In the genomic region with DNA sequence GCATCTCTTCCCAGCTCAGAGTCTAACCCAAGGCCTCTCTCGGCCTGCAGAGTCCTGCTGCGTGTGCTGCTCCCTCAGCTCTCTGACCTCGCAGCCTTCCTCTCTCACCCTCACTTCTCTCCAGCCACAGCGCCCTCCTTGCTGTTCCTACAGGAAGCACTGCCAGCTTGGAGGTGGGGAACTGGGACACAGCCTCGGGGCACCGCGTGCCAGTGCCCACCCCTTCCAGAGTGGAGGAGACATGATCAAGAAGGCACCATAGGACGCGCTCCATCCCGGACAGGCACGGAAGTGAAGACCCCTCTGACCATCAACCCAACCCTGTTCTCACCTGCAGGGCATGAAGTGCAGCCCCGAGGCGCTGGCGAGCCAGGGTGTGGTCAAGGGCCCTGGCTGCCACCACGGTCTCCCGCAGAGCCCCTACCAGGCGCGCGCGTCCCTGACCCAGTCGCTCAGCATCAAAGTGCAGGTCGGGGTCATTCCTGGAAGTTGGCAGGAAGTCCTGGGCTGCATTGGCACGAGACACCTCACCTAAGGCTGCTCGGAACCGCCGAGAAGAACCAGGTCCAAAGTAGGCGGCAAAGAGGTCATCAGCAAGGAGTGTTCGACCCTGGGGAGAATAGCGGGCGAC, we compare ENCODE assay signal across 1 cellular context.
A peak's percentile ranks its signal among the peaks of the same experiment; 100 is the strongest.
TF ChIP-seq lines count a peak whose summit lies in the region.

No MANE protein-coding gene starts in this region.

TF ChIP-seq in HepG2, 621 proteins besides CTCF, POLR2A, EP300 and RAD21 (continued from another document and continues in another):
- TF ChIP-seq, protein P1, sequence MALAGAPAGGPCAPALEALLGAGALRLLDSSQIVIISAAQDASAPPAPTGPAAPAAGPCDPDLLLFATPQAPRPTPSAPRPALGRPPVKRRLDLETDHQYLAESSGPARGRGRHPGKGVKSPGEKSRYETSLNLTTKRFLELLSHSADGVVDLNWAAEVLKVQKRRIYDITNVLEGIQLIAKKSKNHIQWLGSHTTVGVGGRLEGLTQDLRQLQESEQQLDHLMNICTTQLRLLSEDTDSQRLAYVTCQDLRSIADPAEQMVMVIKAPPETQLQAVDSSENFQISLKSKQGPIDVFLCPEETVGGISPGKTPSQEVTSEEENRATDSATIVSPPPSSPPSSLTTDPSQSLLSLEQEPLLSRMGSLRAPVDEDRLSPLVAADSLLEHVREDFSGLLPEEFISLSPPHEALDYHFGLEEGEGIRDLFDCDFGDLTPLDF (CRISPR knock-in tag; IDR thresholded peaks at IDR 0.05): no peak
- TF ChIP-seq ZNF83 (CRISPR knock-in tag; IDR thresholded peaks at IDR 0.05; ENCODE audit: borderline replicate concordance): no peak
- no peak for TF ChIP-seq ZBTB42 (CRISPR knock-in tag; IDR thresholded peaks at IDR 0.05)
- TF ChIP-seq ZNF34 (CRISPR knock-in tag; IDR thresholded peaks at IDR 0.05; ENCODE audit: borderline replicate concordance): no peak
- no peak for TF ChIP-seq ZNF33B (CRISPR knock-in tag; IDR thresholded peaks at IDR 0.05)
- TF ChIP-seq ZNF556 (CRISPR knock-in tag; IDR thresholded peaks at IDR 0.05; ENCODE audit: borderline replicate concordance): no peak
- TF ChIP-seq, protein P2, sequence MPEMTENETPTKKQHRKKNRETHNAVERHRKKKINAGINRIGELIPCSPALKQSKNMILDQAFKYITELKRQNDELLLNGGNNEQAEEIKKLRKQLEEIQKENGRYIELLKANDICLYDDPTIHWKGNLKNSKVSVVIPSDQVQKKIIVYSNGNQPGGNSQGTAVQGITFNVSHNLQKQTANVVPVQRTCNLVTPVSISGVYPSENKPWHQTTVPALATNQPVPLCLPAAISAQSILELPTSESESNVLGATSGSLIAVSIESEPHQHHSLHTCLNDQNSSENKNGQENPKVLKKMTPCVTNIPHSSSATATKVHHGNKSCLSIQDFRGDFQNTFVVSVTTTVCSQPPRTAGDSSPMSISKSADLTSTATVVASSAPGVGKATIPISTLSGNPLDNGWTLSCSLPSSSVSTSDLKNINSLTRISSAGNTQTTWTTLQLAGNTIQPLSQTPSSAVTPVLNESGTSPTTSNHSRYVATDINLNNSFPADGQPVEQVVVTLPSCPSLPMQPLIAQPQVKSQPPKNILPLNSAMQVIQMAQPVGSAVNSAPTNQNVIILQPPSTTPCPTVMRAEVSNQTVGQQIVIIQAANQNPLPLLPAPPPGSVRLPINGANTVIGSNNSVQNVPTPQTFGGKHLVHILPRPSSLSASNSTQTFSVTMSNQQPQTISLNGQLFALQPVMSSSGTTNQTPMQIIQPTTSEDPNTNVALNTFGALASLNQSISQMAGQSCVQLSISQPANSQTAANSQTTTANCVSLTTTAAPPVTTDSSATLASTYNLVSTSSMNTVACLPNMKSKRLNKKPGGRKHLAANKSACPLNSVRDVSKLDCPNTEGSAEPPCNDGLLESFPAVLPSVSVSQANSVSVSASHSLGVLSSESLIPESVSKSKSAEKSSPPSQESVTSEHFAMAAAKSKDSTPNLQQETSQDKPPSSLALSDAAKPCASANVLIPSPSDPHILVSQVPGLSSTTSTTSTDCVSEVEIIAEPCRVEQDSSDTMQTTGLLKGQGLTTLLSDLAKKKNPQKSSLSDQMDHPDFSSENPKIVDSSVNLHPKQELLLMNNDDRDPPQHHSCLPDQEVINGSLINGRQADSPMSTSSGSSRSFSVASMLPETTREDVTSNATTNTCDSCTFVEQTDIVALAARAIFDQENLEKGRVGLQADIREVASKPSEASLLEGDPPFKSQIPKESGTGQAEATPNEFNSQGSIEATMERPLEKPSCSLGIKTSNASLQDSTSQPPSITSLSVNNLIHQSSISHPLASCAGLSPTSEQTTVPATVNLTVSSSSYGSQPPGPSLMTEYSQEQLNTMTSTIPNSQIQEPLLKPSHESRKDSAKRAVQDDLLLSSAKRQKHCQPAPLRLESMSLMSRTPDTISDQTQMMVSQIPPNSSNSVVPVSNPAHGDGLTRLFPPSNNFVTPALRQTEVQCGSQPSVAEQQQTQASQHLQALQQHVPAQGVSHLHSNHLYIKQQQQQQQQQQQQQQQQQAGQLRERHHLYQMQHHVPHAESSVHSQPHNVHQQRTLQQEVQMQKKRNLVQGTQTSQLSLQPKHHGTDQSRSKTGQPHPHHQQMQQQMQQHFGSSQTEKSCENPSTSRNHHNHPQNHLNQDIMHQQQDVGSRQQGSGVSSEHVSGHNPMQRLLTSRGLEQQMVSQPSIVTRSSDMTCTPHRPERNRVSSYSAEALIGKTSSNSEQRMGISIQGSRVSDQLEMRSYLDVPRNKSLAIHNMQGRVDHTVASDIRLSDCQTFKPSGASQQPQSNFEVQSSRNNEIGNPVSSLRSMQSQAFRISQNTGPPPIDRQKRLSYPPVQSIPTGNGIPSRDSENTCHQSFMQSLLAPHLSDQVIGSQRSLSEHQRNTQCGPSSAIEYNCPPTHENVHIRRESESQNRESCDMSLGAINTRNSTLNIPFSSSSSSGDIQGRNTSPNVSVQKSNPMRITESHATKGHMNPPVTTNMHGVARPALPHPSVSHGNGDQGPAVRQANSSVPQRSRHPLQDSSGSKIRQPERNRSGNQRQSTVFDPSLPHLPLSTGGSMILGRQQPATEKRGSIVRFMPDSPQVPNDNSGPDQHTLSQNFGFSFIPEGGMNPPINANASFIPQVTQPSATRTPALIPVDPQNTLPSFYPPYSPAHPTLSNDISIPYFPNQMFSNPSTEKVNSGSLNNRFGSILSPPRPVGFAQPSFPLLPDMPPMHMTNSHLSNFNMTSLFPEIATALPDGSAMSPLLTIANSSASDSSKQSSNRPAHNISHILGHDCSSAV (CRISPR knock-in tag; IDR thresholded peaks at IDR 0.05; ENCODE audit: borderline replicate concordance): no peak
- TF ChIP-seq, protein P3, sequence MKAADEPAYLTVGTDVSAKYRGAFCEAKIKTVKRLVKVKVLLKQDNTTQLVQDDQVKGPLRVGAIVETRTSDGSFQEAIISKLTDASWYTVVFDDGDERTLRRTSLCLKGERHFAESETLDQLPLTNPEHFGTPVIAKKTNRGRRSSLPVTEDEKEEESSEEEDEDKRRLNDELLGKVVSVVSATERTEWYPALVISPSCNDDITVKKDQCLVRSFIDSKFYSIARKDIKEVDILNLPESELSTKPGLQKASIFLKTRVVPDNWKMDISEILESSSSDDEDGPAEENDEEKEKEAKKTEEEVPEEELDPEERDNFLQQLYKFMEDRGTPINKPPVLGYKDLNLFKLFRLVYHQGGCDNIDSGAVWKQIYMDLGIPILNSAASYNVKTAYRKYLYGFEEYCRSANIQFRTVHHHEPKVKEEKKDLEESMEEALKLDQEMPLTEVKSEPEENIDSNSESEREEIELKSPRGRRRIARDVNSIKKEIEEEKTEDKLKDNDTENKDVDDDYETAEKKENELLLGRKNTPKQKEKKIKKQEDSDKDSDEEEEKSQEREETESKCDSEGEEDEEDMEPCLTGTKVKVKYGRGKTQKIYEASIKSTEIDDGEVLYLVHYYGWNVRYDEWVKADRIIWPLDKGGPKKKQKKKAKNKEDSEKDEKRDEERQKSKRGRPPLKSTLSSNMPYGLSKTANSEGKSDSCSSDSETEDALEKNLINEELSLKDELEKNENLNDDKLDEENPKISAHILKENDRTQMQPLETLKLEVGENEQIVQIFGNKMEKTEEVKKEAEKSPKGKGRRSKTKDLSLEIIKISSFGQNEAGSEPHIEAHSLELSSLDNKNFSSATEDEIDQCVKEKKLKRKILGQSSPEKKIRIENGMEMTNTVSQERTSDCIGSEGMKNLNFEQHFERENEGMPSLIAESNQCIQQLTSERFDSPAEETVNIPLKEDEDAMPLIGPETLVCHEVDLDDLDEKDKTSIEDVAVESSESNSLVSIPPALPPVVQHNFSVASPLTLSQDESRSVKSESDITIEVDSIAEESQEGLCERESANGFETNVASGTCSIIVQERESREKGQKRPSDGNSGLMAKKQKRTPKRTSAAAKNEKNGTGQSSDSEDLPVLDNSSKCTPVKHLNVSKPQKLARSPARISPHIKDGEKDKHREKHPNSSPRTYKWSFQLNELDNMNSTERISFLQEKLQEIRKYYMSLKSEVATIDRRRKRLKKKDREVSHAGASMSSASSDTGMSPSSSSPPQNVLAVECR (CRISPR knock-in tag; IDR thresholded peaks at IDR 0.05; ENCODE audit: borderline replicate concordance): peak; percentile 64; the same call in 1 of the 2 replicates
- 0 out of 2 replicates have a peak, but pooled peaks have one; percentile 20 for TF ChIP-seq GATAD2A (CRISPR knock-in tag; IDR thresholded peaks at IDR 0.05)
- TF ChIP-seq ZNF431 (CRISPR knock-in tag; IDR thresholded peaks at IDR 0.05; ENCODE audit: borderline replicate concordance, low read depth): no peak
- TF ChIP-seq MIER3 (CRISPR knock-in tag; IDR thresholded peaks at IDR 0.05; ENCODE audit: borderline replicate concordance): no peak
- TF ChIP-seq BRCA1 (CRISPR knock-in tag; IDR thresholded peaks at IDR 0.05): no peak
- peak; percentile 20; the same call in 1 of the 2 replicates for TF ChIP-seq ETV5 (CRISPR knock-in tag; IDR thresholded peaks at IDR 0.05; ENCODE audit: borderline replicate concordance)
- TF ChIP-seq, protein P4, sequence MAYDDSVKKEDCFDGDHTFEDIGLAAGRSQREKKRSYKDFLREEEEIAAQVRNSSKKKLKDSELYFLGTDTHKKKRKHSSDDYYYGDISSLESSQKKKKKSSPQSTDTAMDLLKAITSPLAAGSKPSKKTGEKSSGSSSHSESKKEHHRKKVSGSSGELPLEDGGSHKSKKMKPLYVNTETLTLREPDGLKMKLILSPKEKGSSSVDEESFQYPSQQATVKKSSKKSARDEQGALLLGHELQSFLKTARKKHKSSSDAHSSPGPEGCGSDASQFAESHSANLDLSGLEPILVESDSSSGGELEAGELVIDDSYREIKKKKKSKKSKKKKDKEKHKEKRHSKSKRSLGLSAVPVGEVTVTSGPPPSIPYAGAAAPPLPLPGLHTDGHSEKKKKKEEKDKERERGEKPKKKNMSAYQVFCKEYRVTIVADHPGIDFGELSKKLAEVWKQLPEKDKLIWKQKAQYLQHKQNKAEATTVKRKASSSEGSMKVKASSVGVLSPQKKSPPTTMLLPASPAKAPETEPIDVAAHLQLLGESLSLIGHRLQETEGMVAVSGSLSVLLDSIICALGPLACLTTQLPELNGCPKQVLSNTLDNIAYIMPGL (CRISPR knock-in tag; IDR thresholded peaks at IDR 0.05; ENCODE audit: borderline replicate concordance in 1 of 2, low read depth in 1 of 2): peak in 1 of 2 experiments; percentile 13; a peak in 2 of 4 replicates
- TF ChIP-seq ZNF598 (CRISPR knock-in tag; IDR thresholded peaks at IDR 0.05; ENCODE audit: borderline replicate concordance): 0 out of 2 replicates have a peak, but pooled peaks have one; percentile 63
- TF ChIP-seq YY1 (IDR thresholded peaks at IDR 0.05; ENCODE audit: insufficient read depth, insufficient replicate concordance, low read depth, low read length): no peak
- TF ChIP-seq CHCHD3 (CRISPR knock-in tag; IDR thresholded peaks at IDR 0.05): no peak
- peak; percentile 9; the same call in 1 of the 2 replicates for TF ChIP-seq ZNF292 (CRISPR knock-in tag; IDR thresholded peaks at IDR 0.05; ENCODE audit: borderline replicate concordance, low read depth)
- no peak for TF ChIP-seq TP53 (CRISPR knock-in tag; conservative IDR thresholded peaks at IDR 0.05)
- TF ChIP-seq, protein P5, sequence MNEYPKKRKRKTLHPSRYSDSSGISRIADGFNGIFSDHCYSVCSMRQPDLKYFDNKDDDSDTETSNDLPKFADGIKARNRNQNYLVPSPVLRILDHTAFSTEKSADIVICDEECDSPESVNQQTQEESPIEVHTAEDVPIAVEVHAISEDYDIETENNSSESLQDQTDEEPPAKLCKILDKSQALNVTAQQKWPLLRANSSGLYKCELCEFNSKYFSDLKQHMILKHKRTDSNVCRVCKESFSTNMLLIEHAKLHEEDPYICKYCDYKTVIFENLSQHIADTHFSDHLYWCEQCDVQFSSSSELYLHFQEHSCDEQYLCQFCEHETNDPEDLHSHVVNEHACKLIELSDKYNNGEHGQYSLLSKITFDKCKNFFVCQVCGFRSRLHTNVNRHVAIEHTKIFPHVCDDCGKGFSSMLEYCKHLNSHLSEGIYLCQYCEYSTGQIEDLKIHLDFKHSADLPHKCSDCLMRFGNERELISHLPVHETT (CRISPR knock-in tag; conservative IDR thresholded peaks at IDR 0.05): no peak
- TF ChIP-seq SP5 (CRISPR knock-in tag; IDR thresholded peaks at IDR 0.05; ENCODE audit: borderline replicate concordance, low read depth): no peak
- TF ChIP-seq, protein P6, sequence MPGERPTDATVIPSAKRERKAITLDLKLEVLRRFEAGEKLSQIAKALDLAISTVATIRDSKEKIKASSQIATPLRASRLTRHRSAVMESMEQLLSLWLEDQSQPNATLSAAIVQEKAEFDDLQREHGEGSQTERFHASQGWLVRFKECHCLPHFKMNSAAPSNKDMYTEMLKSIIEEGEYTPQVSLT (CRISPR knock-in tag; IDR thresholded peaks at IDR 0.05; ENCODE audit: borderline replicate concordance, low read depth): no peak
- TF ChIP-seq, protein P7, sequence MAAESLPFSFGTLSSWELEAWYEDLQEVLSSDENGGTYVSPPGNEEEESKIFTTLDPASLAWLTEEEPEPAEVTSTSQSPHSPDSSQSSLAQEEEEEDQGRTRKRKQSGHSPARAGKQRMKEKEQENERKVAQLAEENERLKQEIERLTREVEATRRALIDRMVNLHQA (CRISPR knock-in tag; IDR thresholded peaks at IDR 0.05): no peak
- TF ChIP-seq, protein P8, sequence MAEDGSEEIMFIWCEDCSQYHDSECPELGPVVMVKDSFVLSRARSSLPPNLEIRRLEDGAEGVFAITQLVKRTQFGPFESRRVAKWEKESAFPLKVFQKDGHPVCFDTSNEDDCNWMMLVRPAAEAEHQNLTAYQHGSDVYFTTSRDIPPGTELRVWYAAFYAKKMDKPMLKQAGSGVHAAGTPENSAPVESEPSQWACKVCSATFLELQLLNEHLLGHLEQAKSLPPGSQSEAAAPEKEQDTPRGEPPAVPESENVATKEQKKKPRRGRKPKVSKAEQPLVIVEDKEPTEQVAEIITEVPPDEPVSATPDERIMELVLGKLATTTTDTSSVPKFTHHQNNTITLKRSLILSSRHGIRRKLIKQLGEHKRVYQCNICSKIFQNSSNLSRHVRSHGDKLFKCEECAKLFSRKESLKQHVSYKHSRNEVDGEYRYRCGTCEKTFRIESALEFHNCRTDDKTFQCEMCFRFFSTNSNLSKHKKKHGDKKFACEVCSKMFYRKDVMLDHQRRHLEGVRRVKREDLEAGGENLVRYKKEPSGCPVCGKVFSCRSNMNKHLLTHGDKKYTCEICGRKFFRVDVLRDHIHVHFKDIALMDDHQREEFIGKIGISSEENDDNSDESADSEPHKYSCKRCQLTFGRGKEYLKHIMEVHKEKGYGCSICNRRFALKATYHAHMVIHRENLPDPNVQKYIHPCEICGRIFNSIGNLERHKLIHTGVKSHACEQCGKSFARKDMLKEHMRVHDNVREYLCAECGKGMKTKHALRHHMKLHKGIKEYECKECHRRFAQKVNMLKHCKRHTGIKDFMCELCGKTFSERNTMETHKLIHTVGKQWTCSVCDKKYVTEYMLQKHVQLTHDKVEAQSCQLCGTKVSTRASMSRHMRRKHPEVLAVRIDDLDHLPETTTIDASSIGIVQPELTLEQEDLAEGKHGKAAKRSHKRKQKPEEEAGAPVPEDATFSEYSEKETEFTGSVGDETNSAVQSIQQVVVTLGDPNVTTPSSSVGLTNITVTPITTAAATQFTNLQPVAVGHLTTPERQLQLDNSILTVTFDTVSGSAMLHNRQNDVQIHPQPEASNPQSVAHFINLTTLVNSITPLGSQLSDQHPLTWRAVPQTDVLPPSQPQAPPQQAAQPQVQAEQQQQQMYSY (CRISPR knock-in tag; IDR thresholded peaks at IDR 0.05): no peak
- TF ChIP-seq ZFP62 (CRISPR knock-in tag; IDR thresholded peaks at IDR 0.05): no peak
- TF ChIP-seq, protein P9, sequence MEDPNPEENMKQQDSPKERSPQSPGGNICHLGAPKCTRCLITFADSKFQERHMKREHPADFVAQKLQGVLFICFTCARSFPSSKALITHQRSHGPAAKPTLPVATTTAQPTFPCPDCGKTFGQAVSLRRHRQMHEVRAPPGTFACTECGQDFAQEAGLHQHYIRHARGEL (CRISPR knock-in tag; IDR thresholded peaks at IDR 0.05): 0 out of 2 replicates have a peak, but pooled peaks have one; percentile 42
- TF ChIP-seq AHR (CRISPR knock-in tag; IDR thresholded peaks at IDR 0.05): no peak
- peak; percentile 36 for TF ChIP-seq ZNF883 (CRISPR knock-in tag; IDR thresholded peaks at IDR 0.05; ENCODE audit: not compliant biosample characterization)
- no peak for TF ChIP-seq IKZF4 (CRISPR knock-in tag; IDR thresholded peaks at IDR 0.05; ENCODE audit: borderline replicate concordance, low read depth, not compliant biosample characterization)
- no peak for TF ChIP-seq ZBTB7B (CRISPR knock-in tag; IDR thresholded peaks at IDR 0.05)
- TF ChIP-seq ZNF709 (CRISPR knock-in tag; IDR thresholded peaks at IDR 0.05): no peak
